In the genomic region with DNA sequence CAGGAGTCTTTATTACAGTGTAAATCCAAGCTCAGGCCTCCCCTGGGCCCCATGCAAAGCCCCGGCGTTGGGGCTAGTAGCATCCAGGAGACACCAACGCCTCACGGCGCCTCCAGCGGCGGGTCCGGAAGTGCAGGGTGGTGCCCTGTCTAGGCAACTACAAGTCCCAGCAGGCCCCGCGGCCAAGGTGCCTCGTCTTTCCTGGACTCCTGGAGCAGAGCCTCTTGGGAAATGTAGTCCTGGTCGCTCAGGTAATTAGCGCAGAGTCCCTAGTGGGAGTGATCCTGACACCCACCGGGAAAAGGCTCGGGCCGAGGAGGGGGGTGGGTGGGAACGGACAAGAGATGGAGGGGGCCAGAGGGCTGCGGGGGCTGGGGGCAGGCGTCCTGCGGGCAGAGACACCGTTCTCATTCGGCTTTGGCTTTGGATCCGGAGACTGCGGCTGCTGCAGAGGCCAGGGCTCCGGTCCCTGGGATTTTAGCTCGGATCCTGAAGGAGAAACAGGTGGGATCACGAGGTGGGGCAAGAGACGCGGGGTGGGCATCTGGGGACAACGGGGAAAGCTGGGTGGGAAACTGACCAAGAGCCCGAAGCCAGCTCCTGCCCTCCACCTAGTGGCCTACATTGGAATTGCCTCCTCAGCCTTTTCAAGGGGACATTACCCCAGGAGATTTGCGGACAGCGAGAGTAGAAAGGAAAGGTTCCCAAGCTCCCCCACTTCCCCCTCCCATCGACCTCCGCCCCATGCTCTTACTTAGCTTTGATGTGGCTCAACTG, we compare ENCODE assay signal across 8 cellular contexts. TPM values are rescaled to one million over a fixed set of nuclear protein-coding genes. Genes with fewer than 3 reads are reported as not detected.
A peak's percentile ranks its signal among the peaks of the same experiment; 100 is the strongest.
DNase-seq lines count a peak whose midpoint lies in the region; ATAC-seq and TF ChIP-seq lines count a peak whose summit lies in the region.

No MANE protein-coding gene starts in this region.

- H3K27me3 ChIP-seq in heart left ventricle (no peaks in the 10 kb centered on the region), upper lobe of right lung (no peaks in the 10 kb centered on the region)

- no peaks in the 10 kb centered on the region for H3K36me3 Mint-ChIP-seq in activated naive CD8-positive, alpha-beta T cell treated with anti-CD3 and anti-CD28 coated beads, Interleukin-2, amount 50 U/mL, for 24 hours (ENCODE audit: low read depth)

- H3K4me1 ChIP-seq in heart left ventricle (peaks cover 0 to 5% (median 0%) of the 10 kb centered on the region in 12 donors), upper lobe of right lung (peaks cover 4% of the 10 kb centered on the region)

- ATAC-seq in HG02759 (IDR thresholded peaks at IDR 0.05; ENCODE audit: unreplicated experiment) (peak; percentile 94), heart left ventricle (peak; percentile 95 to 99 (median 98)), upper lobe of right lung (peak; percentile 99)
- peak; percentile 99 for ATAC-seq in activated naive CD8-positive, alpha-beta T cell treated with anti-CD3 and anti-CD28 coated beads, Interleukin-2, amount 50 U/mL, for 24 hours

- peak overlapping the region in 11 of 12 donors; percentile 64 to 89 (median 78) for H3K27ac ChIP-seq in heart left ventricle
- peak overlapping the region; percentile 63 for H3K27ac ChIP-seq in upper lobe of right lung

- intact Hi-C loops in heart left ventricle (cut with DNase I) (no loop called here), posterior vena cava (cut with DNase I) (loop anchor here in 1 of 2 donors (10.0 kb wide), 1 partner anchor 1849 kb away; the partner anchor contains the start of gene C5AR2), upper lobe of right lung (cut with DNase I) (no loop called here)

- no peaks in the 10 kb centered on the region for H3K9me3 Mint-ChIP-seq in activated naive CD8-positive, alpha-beta T cell treated with anti-CD3 and anti-CD28 coated beads, Interleukin-2, amount 50 U/mL, for 24 hours

- no peaks in the 10 kb centered on the region for H3K9me3 ChIP-seq in heart left ventricle
- no peaks in the 10 kb centered on the region for H3K9me3 ChIP-seq in upper lobe of right lung

- H3K27ac Mint-ChIP-seq in activated naive CD8-positive, alpha-beta T cell treated with anti-CD3 and anti-CD28 coated beads, Interleukin-2, amount 50 U/mL, for 24 hours, result peak overlapping the region; percentile 77

- H3K4me3 ChIP-seq in heart left ventricle (peak overlapping the region; percentile 59 to 90 (median 70)), upper lobe of right lung (peak overlapping the region; percentile 81)

- WGBS in heart left ventricle, 4 donors, result 0 to 2% (median 1%) methylated on average over 30 to 35 of the region's 35 CpGs

- peak; percentile 91 to 97 (median 95) for DNase-seq in NCI-H1417 (lab: John Stamatoyannopoulos, UW)
- DNase-seq in SW 1271 (lab: John Stamatoyannopoulos, UW), result peak; percentile 80 to 90
- peak; percentile 99 for DNase-seq in activated naive CD8-positive, alpha-beta T cell treated with anti-CD3 and anti-CD28 coated beads, Interleukin-2, amount 50 U/mL, for 24 hours
- peak; percentile 97 to 100 (median 98) for DNase-seq in heart left ventricle
- DNase-seq in posterior vena cava (ENCODE audit: low spot score), result peak; percentile 100
- peak; percentile 99 for DNase-seq in upper lobe of right lung

- peaks cover 0 to 7% (median 0%) of the 10 kb centered on the region in 9 donors for H3K36me3 ChIP-seq in heart left ventricle
- H3K36me3 ChIP-seq in upper lobe of right lung, result no peaks in the 10 kb centered on the region

- H3K27me3 Mint-ChIP-seq in activated naive CD8-positive, alpha-beta T cell treated with anti-CD3 and anti-CD28 coated beads, Interleukin-2, amount 50 U/mL, for 24 hours, result peaks cover 7% of the 10 kb centered on the region

- TF ChIP-seq CTCF in GM12873 (IDR thresholded peaks at IDR 0.05; ENCODE audit: insufficient read depth, low read depth, low read length, missing control alignments) (peak; percentile 96), heart left ventricle (IDR thresholded peaks at IDR 0.05) (peak; percentile 65 to 86 (median 72)), upper lobe of right lung (IDR thresholded peaks at IDR 0.05) (peak; percentile 78)

- peaks cover 11% of the 10 kb centered on the region for H3K4me1 Mint-ChIP-seq in activated naive CD8-positive, alpha-beta T cell treated with anti-CD3 and anti-CD28 coated beads, Interleukin-2, amount 50 U/mL, for 24 hours

- H3K4me3 Mint-ChIP-seq in activated naive CD8-positive, alpha-beta T cell treated with anti-CD3 and anti-CD28 coated beads, Interleukin-2, amount 50 U/mL, for 24 hours, result peak overlapping the region; percentile 82

- TF ChIP-seq POLR2A in heart left ventricle (IDR thresholded peaks at IDR 0.05), result no peak

RNA-seq across cellular contexts. Expression of gene RTN2, which starts 11.4 kb away (rescaled TPM):
- total RNA-seq in heart left ventricle (10 to 100 TPM; 12.9 to 33.0 (median 26.9) TPM), posterior vena cava (10 to 100 TPM in 1 of 2 donors, 1 to 10 TPM in 1; 9.4 to 14.5 TPM), upper lobe of right lung (13.3 TPM)
- 10 to 100 TPM; 12.1 to 14.2 TPM for polyA plus RNA-seq in heart left ventricle

RNA-seq across cellular contexts. Expression of gene PPM1N, which starts 12.8 kb away (rescaled TPM):
- 1 to 10 TPM in 1 of 9 donors, under 1 TPM in 3, not detected in 5; 0.56 to 2.7 (median 0.65) TPM for total RNA-seq in heart left ventricle
- polyA plus RNA-seq in heart left ventricle, result under 1 TPM; 0.23 to 0.78 TPM
- 1 to 10 TPM in 1 of 2 donors, under 1 TPM in 1; 0.67 to 1.9 TPM for total RNA-seq in posterior vena cava
- total RNA-seq in upper lobe of right lung, result 0.67 TPM

RNA-seq across cellular contexts. Expression of gene FOSB, which starts 17.7 kb away (rescaled TPM):
- total RNA-seq in heart left ventricle (100 to 1,000 TPM in 1 of 9 donors, 10 to 100 TPM in 1, 1 to 10 TPM in 4, under 1 TPM in 3; 0.23 to 107 (median 1.1) TPM), posterior vena cava (10 to 100 TPM; 33.2 to 73.0 TPM), upper lobe of right lung (3.6 TPM)
- 1 to 10 TPM; 1.4 to 8.0 TPM for polyA plus RNA-seq in heart left ventricle

RNA-seq across cellular contexts. Expression of gene VASP, which starts 21.8 kb away (rescaled TPM):
- total RNA-seq in heart left ventricle (100 to 1,000 TPM in 1 of 9 donors, 10 to 100 TPM in 8; 31.2 to 106 (median 46.8) TPM), posterior vena cava (100 to 1,000 TPM; 159 to 204 TPM), upper lobe of right lung (155 TPM)
- polyA plus RNA-seq in heart left ventricle, result 10 to 100 TPM; 50.9 to 74.9 TPM

Comparison
In these comparisons a context has a peak if more than half of its experiments do, and no peak if none do; other contexts are left out.
1. Peak in every context shown above with its lines: DNase-seq, ATAC-seq, H3K4me3 ChIP-seq and H3K27ac ChIP-seq.